ENCODE assay signal across 22 cellular contexts in genomic region chr6:40444307-40444706, GRCh38.
"Had no signal": no experiment of that assay in that cellular context is flagged by ENCODE, and none has a peak within 500 bp of the region (broad histone marks: within the 10 kb centered on the region; RNA-seq: fewer than 3 reads in every experiment).

No MANE protein-coding gene starts in this region.

- H3K9me3 ChIP-seq: esophagus muscularis mucosa, gastrocnemius medialis, heart right ventricle, left ventricle myocardium inferior, lower lobe of right lung, prostate gland, right lobe of liver, suprapubic skin, tibial artery, upper lobe of right lung, vagina had no signal

- H3K36me3 ChIP-seq: esophagus muscularis mucosa, gastrocnemius medialis, heart right ventricle, left ventricle myocardium inferior, lower lobe of right lung, prostate gland, right lobe of liver, suprapubic skin, tibial artery, upper lobe of right lung, vagina had no signal

- H3K9ac ChIP-seq: parathyroid adenoma had no signal

- H3K4me1 ChIP-seq: esophagus muscularis mucosa, gastrocnemius medialis, heart right ventricle, left ventricle myocardium inferior, lower lobe of right lung, parathyroid adenoma, prostate gland, right lobe of liver, suprapubic skin, tibial artery, upper lobe of right lung, vagina had no signal

- H2AFZ ChIP-seq: parathyroid adenoma had no signal

- DNase-seq: effector memory CD8-positive, alpha-beta T cell; gastrocnemius medialis; heart right ventricle; islet precursor cell; left ventricle myocardium inferior; lower lobe of right lung; mesenchymal stem cell; naive thymus-derived CD4-positive, alpha-beta T cell; nephron progenitor cell; right lobe of liver; stimulated activated CD4-positive, alpha-beta T cell treated with anti-CD3 and anti-CD28 coated beads, Interleukin-4, amount 100 ng/mL, for 1 hour; stimulated activated CD8-positive, alpha-beta memory T cell treated with anti-CD3 and anti-CD28 coated beads, Interleukin-4, amount 100 ng/mL, for 48 hours; stimulated activated naive CD8-positive, alpha-beta T cell treated with anti-CD3 and anti-CD28 coated beads, Interleukin-15, Interleukin-2, amounts not matched to agents 100 U/mL and 50 U/mL, for 24 hours; tibial artery; upper lobe of right lung had no signal

- H3K27ac ChIP-seq: epithelial cell of prostate, esophagus muscularis mucosa, gastrocnemius medialis, heart right ventricle, left ventricle myocardium inferior, lower lobe of right lung, parathyroid adenoma, prostate gland, right lobe of liver, suprapubic skin, tibial artery, upper lobe of right lung, vagina had no signal

- H3K27me3 ChIP-seq: esophagus muscularis mucosa, gastrocnemius medialis, right lobe of liver, suprapubic skin, upper lobe of right lung, vagina had no signal

- ATAC-seq: effector memory CD8-positive, alpha-beta T cell; gastrocnemius medialis; heart right ventricle; lower lobe of right lung; naive thymus-derived CD4-positive, alpha-beta T cell; right lobe of liver; stimulated activated effector memory CD8-positive, alpha-beta T cell treated with anti-CD3 and anti-CD28 coated beads, Interleukin-12 subunit alpha, Interleukin-12 subunit beta, amount 100 ng/mL, for 72 hours; stimulated activated naive CD8-positive, alpha-beta T cell treated with anti-CD3 and anti-CD28 coated beads, Interleukin-15, Interleukin-2, amounts not matched to agents 100 U/mL and 50 U/mL, for 24 hours; upper lobe of right lung had no signal

- H3K4me3 ChIP-seq: esophagus muscularis mucosa, gastrocnemius medialis, heart right ventricle, left ventricle myocardium inferior, lower lobe of right lung, prostate gland, right lobe of liver, suprapubic skin, tibial artery, upper lobe of right lung, vagina had no signal

- H3K79me2 ChIP-seq: parathyroid adenoma had no signal
